Comparison of ENCODE assay signal across 1 cellular context in genomic region chr2:104866883-104867350, GRCh38.
A peak's percentile ranks its signal among the peaks of the same experiment; 100 is the strongest.
TF ChIP-seq lines count a peak whose summit lies in the region.

No MANE protein-coding gene starts in this region.

TF ChIP-seq in H1, 55 proteins besides CTCF, POLR2A, EP300 and RAD21:
- no peak for TF ChIP-seq BCL11A (IDR thresholded peaks at IDR 0.05; ENCODE audit: low read depth in 2 of 2, low read length in 2 of 2)
- TF ChIP-seq SUZ12 (IDR thresholded peaks at IDR 0.05; ENCODE audit: low read length): peak; percentile 7
- peak; percentile 62 for TF ChIP-seq EZH2 (IDR thresholded peaks at IDR 0.05; ENCODE audit: low read depth, low read length, severe bottlenecking)
- TF ChIP-seq SP1 (IDR thresholded peaks at IDR 0.05; ENCODE audit: low read depth, low read length): no peak
TF ChIP-seq in H1: peak in this region for 2.
